ENCODE assay signal across 8 cellular contexts in genomic region chr15:78077053-78077859, GRCh38. TPM values are rescaled to one million over a fixed set of nuclear protein-coding genes. Genes with fewer than 3 reads are reported as not detected.
DNase-seq lines count a peak whose midpoint lies in the region; ATAC-seq and TF ChIP-seq lines count a peak whose summit lies in the region.

Gene TBC1D2B (minus strand): TSS chr15:78077711. CDS start chr15:78077652, 59 bp downstream.

- peak; percentile 83 for ATAC-seq in HG02798 (IDR thresholded peaks at IDR 0.05; ENCODE audit: poor library complexity, unreplicated experiment)
- ATAC-seq in lung (ENCODE audit: insufficient read depth, low FRiP score) = peak; percentile 61

- DNase-seq in NCI-H1105 treated with DMSO at 0.1 percent for 48 hours (lab: John Stamatoyannopoulos, UW) (peak; percentile 22), NCI-H1105 (lab: John Stamatoyannopoulos, UW) (no peak), NCI-H2227 (lab: John Stamatoyannopoulos, UW; ENCODE audit: unreplicated experiment) (peak; percentile 73), ecto neural progenitor cell (ENCODE audit: low spot score) (peak; percentile 82), lung (ENCODE audit: low spot score) (peak; percentile 68)
- DNase-seq in activated CD4-positive, alpha-beta T cell treated with anti-CD3 and anti-CD28 coated beads, Interleukin-2, amount 50 U/mL, for 48 hours = peak; percentile 73 to 76
- peak; percentile 51 to 64 (median 60) for DNase-seq in stimulated activated CD4-positive, alpha-beta T cell treated with anti-CD3 and anti-CD28 coated beads, TNF-alpha, amount 100 ng/mL, for 4 hours (ENCODE audit: low read depth in 3 of 3)

- H3K4me1 ChIP-seq in lung (ENCODE audit: control insufficient read depth in 2 of 2, insufficient read depth in 2 of 2, low read length in 2 of 2) = peaks cover 5 to 8% of the 10 kb centered on the region in 2 donors

- 0% methylated on average over 65 to 104 of the region's 104 CpGs for WGBS in lung, 2 donors

- no peaks in the 10 kb centered on the region for H3K36me3 ChIP-seq in lung (ENCODE audit: control insufficient read depth in 2 of 2, insufficient read depth in 2 of 2, low read length in 2 of 2)

- H3K9me3 ChIP-seq in lung (ENCODE audit: control insufficient read depth in 2 of 2, insufficient read depth in 1 of 2, low read length in 1 of 2) = no peaks in the 10 kb centered on the region

- no peak for TF ChIP-seq CTCF in lung (IDR thresholded peaks at IDR 0.05; ENCODE audit: control extremely low read depth, extremely low read depth)

- peak within 1 kb of the TSS; percentile 80 to 93 for H3K27ac ChIP-seq in lung (ENCODE audit: low read depth in 1 of 2, low read length in 1 of 2)

- peak within 1 kb of the TSS; percentile 78 for H3K4me3 ChIP-seq in lung

- H3K27me3 ChIP-seq in lung (ENCODE audit: control insufficient read depth, insufficient read depth) = no peaks in the 10 kb centered on the region

RNA-seq across cellular contexts. Expression of gene TBC1D2B, which starts in this region (rescaled TPM):
- total RNA-seq in lung = 10 to 100 TPM; 54.5 to 62.9 TPM
- 10 to 100 TPM; 21.8 to 23.3 TPM for polyA plus RNA-seq in lung
